1 cellular context compared by ENCODE assay signal in genomic region chr5:106097308-106097707, GRCh38.
TF ChIP-seq lines count a peak whose summit lies in the region.

No MANE protein-coding gene starts in this region.

TF ChIP-seq in endothelial cell of umbilical vein, 7 proteins besides CTCF, POLR2A, EP300 and RAD21 (continued from another document):
- no peak for TF ChIP-seq MAX (IDR thresholded peaks at IDR 0.05; ENCODE audit: insufficient read depth, insufficient read length)
